Comparison of ENCODE assay signal across 1 cellular context in genomic region chr1:202498542-202498941, GRCh38.
TF ChIP-seq lines count a peak whose summit lies in the region.

No MANE protein-coding gene starts in this region.

TF ChIP-seq in WTC11, 78 proteins besides CTCF, POLR2A, EP300 and RAD21 (continued from another document):
- TF ChIP-seq ATF2 (CRISPR knock-in tag; IDR thresholded peaks at IDR 0.05; ENCODE audit: borderline replicate concordance, low read depth) (no peak), ZNF416 (CRISPR knock-in tag; IDR thresholded peaks at IDR 0.05) (no peak), ELF4 (CRISPR knock-in tag; IDR thresholded peaks at IDR 0.05; ENCODE audit: low read depth) (no peak), ZNF138 (CRISPR knock-in tag; conservative IDR thresholded peaks at IDR 0.05) (no peak), MXD4 (CRISPR knock-in tag; IDR thresholded peaks at IDR 0.05; ENCODE audit: borderline replicate concordance) (no peak), FOXP4 (CRISPR knock-in tag; IDR thresholded peaks at IDR 0.05) (no peak), EMX1 (CRISPR knock-in tag; IDR thresholded peaks at IDR 0.05) (no peak)
